Comparison of ENCODE assay signal across 17 cellular contexts in the genomic region with DNA sequence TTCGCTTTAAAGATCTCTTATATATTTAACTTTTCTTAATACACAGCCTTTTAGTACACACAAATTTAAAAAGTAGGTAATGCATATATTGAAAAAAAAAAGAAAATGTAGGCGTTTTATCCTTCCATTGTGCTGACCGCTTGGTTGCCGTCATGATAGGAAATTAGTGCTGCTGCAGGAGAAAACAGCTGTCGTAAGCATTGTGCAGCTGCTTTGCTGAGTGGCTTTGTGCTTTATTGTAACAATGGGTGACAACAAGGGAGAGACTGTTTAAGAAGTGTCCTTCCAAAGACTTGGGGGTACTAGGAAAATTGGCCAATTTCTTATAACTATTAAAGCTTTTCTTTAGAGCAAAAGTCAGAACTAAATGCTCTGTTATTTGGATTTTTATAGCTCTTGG. TPM values are rescaled to one million over a fixed set of nuclear protein-coding genes. Genes with fewer than 3 reads are reported as not detected.
DNase-seq lines count a peak whose midpoint lies in the region; ATAC-seq and TF ChIP-seq lines count a peak whose summit lies in the region.
"Had no signal": no experiment of that assay in that cellular context is flagged by ENCODE, and none has a peak within 500 bp of the region (broad histone marks: within the 10 kb centered on the region; RNA-seq: fewer than 3 reads in every experiment).

No MANE protein-coding gene starts in this region.

- no peak for DNase-seq in activated T-cell treated with anti-CD3 and anti-CD28 coated beads, Interleukin-2, amount 50 U/mL, for 4 hours
- DNase-seq in activated T-cell treated with anti-CD3 and anti-CD28 coated beads for 4 hours: no peak
- no peak for DNase-seq in OCI-LY7 (ENCODE audit: low spot score)
- no peak for DNase-seq in Right ventricle myocardium inferior (ENCODE audit: missing footprints)
- DNase-seq: activated naive CD4-positive, alpha-beta T cell; AML-193; H7; NCI-H1092 treated with DMSO at 0.1 percent for 48 hours; NCI-H774; occipital lobe; SK-N-SH had no signal

- intact Hi-C loops in OCI-LY7 (cut with micrococcal nuclease; ENCODE audit: unreplicated experiment): no loop called here
- intact Hi-C loops in Right ventricle myocardium inferior (cut with DNase I): loop anchor here (10.0 kb wide), 1 partner anchor 248 kb away; a partner anchor contains a TSS

- H3K79me2 ChIP-seq in OCI-LY7 (ENCODE audit: insufficient read depth, low read depth, low read length): peaks cover 98% of the 10 kb centered on the region

- H3K4me1 ChIP-seq in OCI-LY7 (ENCODE audit: insufficient read depth, low read length, poor library complexity, severe bottlenecking) (peaks cover 72% of the 10 kb centered on the region), endocrine pancreas (ENCODE audit: control insufficient read depth, insufficient read depth, low read length) (peaks cover 17% of the 10 kb centered on the region)

- peaks cover 64% of the 10 kb centered on the region for H4K20me1 ChIP-seq in OCI-LY7 (ENCODE audit: insufficient read depth, low read length)

- no peak overlapping the region for H2AFZ ChIP-seq in OCI-LY7 (ENCODE audit: low read length)

- CTCF ChIA-PET in OCI-LY7 (lab: Charles Lee; ENCODE audit: unreplicated experiment): no interaction called here

- H3K27me3 Mint-ChIP-seq in activated T-cell treated with anti-CD3 and anti-CD28 coated beads, Interleukin-2, amount 50 U/mL, for 4 hours (ENCODE audit: low read depth): no peaks in the 10 kb centered on the region
- no peaks in the 10 kb centered on the region for H3K27me3 Mint-ChIP-seq in stimulated activated memory B cell treated with anti-CD40 and anti-IgM and Interleukin-4, amounts not matched to agents 10 μg/mL and 1 μg/mL and 100 μg/mL, for 72 hours

- H3K27ac Mint-ChIP-seq in stimulated activated memory B cell treated with anti-CD40 and anti-IgM and Interleukin-4, amounts not matched to agents 10 μg/mL and 1 μg/mL and 100 μg/mL, for 72 hours: peak overlapping the region; percentile 99

- H3K27ac ChIP-seq in OCI-LY7 (ENCODE audit: low read depth, low read length, poor library complexity, severe bottlenecking): peak overlapping the region; percentile 21

- H3K36me3 ChIP-seq in OCI-LY7 (ENCODE audit: insufficient read depth, low read length) (peaks cover 99% of the 10 kb centered on the region), endocrine pancreas (ENCODE audit: control insufficient read depth, insufficient read depth, low read length) (peaks cover 15% of the 10 kb centered on the region)

- POLR2A ChIA-PET in OCI-LY7 (lab: Charles Lee): interaction anchor here (0.6 to 2.6 kb wide), 14 partner anchors 9 to 600 kb away, joined by 3 to 12 read pairs (median 4); no protein-coding TSS in a partner anchor

- no peaks in the 10 kb centered on the region for H3K9me2 ChIP-seq in OCI-LY7 (ENCODE audit: insufficient read depth, low read length)
- H3K9me2 ChIP-seq: SK-N-SH had no signal

- no TSS peak for BruUV-seq in OCI-LY7 (replicated peaks; lab: Mats Ljungman, UMichigan)

- peaks cover 62% of the 10 kb centered on the region for H3K4me1 Mint-ChIP-seq in activated T-cell treated with anti-CD3 and anti-CD28 coated beads, Interleukin-2, amount 50 U/mL, for 4 hours (ENCODE audit: low read depth)
- H3K4me1 Mint-ChIP-seq in stimulated activated memory B cell treated with anti-CD40 and anti-IgM and Interleukin-4, amounts not matched to agents 10 μg/mL and 1 μg/mL and 100 μg/mL, for 72 hours: peaks cover 67% of the 10 kb centered on the region

- no peak for ATAC-seq in activated T-cell treated with anti-CD3 and anti-CD28 coated beads, Interleukin-2, amount 50 U/mL, for 4 hours
- ATAC-seq in stimulated activated memory B cell treated with anti-CD40 and anti-IgM and Interleukin-4, amounts not matched to agents 10 μg/mL and 1 μg/mL and 100 μg/mL, for 72 hours: no peak
- ATAC-seq in GM21825 (IDR thresholded peaks at IDR 0.05; ENCODE audit: unreplicated experiment) (no peak), Right ventricle myocardium inferior (no peak), GM19035 (IDR thresholded peaks at IDR 0.05; ENCODE audit: unreplicated experiment) (no peak)
- ATAC-seq: esophagus mucosa had no signal

- H3K9me3 ChIP-seq in OCI-LY7 (ENCODE audit: low read length): no peaks in the 10 kb centered on the region
- H3K9me3 ChIP-seq in endocrine pancreas (ENCODE audit: control insufficient read depth, low read length): no peaks in the 10 kb centered on the region
- H3K9me3 ChIP-seq: SK-N-SH had no signal

- H3K27me3 ChIP-seq in endocrine pancreas (ENCODE audit: control insufficient read depth, insufficient read depth, low read length): no peaks in the 10 kb centered on the region

- peak overlapping the region; percentile 82 for H3K4me2 ChIP-seq in OCI-LY7 (ENCODE audit: low read length)
- H3K4me2 ChIP-seq: SK-N-SH had no signal

- H3K9me3 Mint-ChIP-seq in activated T-cell treated with anti-CD3 and anti-CD28 coated beads, Interleukin-2, amount 50 U/mL, for 4 hours: no peaks in the 10 kb centered on the region
- H3K9me3 Mint-ChIP-seq in stimulated activated memory B cell treated with anti-CD40 and anti-IgM and Interleukin-4, amounts not matched to agents 10 μg/mL and 1 μg/mL and 100 μg/mL, for 72 hours: no peaks in the 10 kb centered on the region

- H3K4me3 ChIP-seq in OCI-LY7 (ENCODE audit: low read depth, low read length, poor library complexity, severe bottlenecking) (peak overlapping the region; percentile 95), endocrine pancreas (ENCODE audit: control insufficient read depth, insufficient read depth, low read length) (peak overlapping the region; percentile 99)

- no peak overlapping the region for H3K9ac ChIP-seq in endocrine pancreas (ENCODE audit: control insufficient read depth, insufficient read depth, low read length)
- H3K9ac ChIP-seq: SK-N-SH had no signal

- TF ChIP-seq CTCF in OCI-LY7 (conservative IDR thresholded peaks at IDR 0.05; ENCODE audit: low read length): no peak

- peak overlapping the region; percentile 31 for H3K4me3 Mint-ChIP-seq in activated T-cell treated with anti-CD3 and anti-CD28 coated beads, Interleukin-2, amount 50 U/mL, for 4 hours
- peak overlapping the region; percentile 99 for H3K4me3 Mint-ChIP-seq in stimulated activated memory B cell treated with anti-CD40 and anti-IgM and Interleukin-4, amounts not matched to agents 10 μg/mL and 1 μg/mL and 100 μg/mL, for 72 hours

- peaks cover 65% of the 10 kb centered on the region for H3K36me3 Mint-ChIP-seq in activated T-cell treated with anti-CD3 and anti-CD28 coated beads, Interleukin-2, amount 50 U/mL, for 4 hours (ENCODE audit: insufficient read depth)
- peaks cover 89% of the 10 kb centered on the region for H3K36me3 Mint-ChIP-seq in stimulated activated memory B cell treated with anti-CD40 and anti-IgM and Interleukin-4, amounts not matched to agents 10 μg/mL and 1 μg/mL and 100 μg/mL, for 72 hours

RNA-seq across cellular contexts. Expression of a gene that starts 5.0 kb away (rescaled TPM):
- total RNA-seq in activated T-cell treated with anti-CD3 and anti-CD28 coated beads, Interleukin-2, amount 50 U/mL, for 4 hours: 100 to 1,000 TPM; 161 to 228 (median 170) TPM
- total RNA-seq in OCI-LY7 (2014; rRNA removed; shearing (Covaris generic)): 121 and 140 TPM in 2 replicates
- total RNA-seq in OCI-LY7 (2022) (294 and 342 TPM in 2 replicates), Right ventricle myocardium inferior (114 TPM)

RNA-seq across cellular contexts. Expression of a gene that starts 24.8 kb away (rescaled TPM):
- total RNA-seq in activated T-cell treated with anti-CD3 and anti-CD28 coated beads, Interleukin-2, amount 50 U/mL, for 4 hours: under 1 TPM in 1 of 3 donors, not detected in 2; 0.11 TPM
- 0.54 and 0.67 TPM in 2 replicates for total RNA-seq in OCI-LY7 (2014; rRNA removed; shearing (Covaris generic))
- total RNA-seq in OCI-LY7 (2022) (0.41 and 0.65 TPM in 2 replicates), Right ventricle myocardium inferior (0.32 TPM)
- total RNA-seq: esophagus mucosa, H7, HT1080 had no signal

RNA-seq across cellular contexts. Expression of a gene that starts 52.4 kb away (rescaled TPM):
- 100 to 1,000 TPM; 143 to 180 (median 158) TPM for total RNA-seq in activated T-cell treated with anti-CD3 and anti-CD28 coated beads, Interleukin-2, amount 50 U/mL, for 4 hours
- total RNA-seq in OCI-LY7 (2014; rRNA removed; shearing (Covaris generic)): 156 and 199 TPM in 2 replicates
- total RNA-seq in OCI-LY7 (2022): 305 and 310 TPM in 2 replicates
- total RNA-seq in Right ventricle myocardium inferior: 8.6 TPM

Comparison
In these comparisons a context has a peak if more than half of its experiments do, and no peak if none do; other contexts are left out.
1. RNA of a gene that starts 52.4 kb away (total RNA-seq): 156 to 310 TPM in OCI-LY7 and 143 to 180 TPM in activated T-cell treated with anti-CD3 and anti-CD28 coated beads, Interleukin-2, amount 50 U/mL, for 4 hours; 8.6 TPM in Right ventricle myocardium inferior (single experiment); every median in the first group is over 10 times any median in the second.